8 cellular contexts compared by ENCODE assay signal in genomic region chr19:51571599-51571998, GRCh38. TPM values are rescaled to one million over a fixed set of nuclear protein-coding genes. Genes with fewer than 3 reads are reported as not detected.
A peak's percentile ranks its signal among the peaks of the same experiment; 100 is the strongest.
DNase-seq lines count a peak whose midpoint lies in the region; ATAC-seq and TF ChIP-seq lines count a peak whose summit lies in the region.

No MANE protein-coding gene starts in this region.

- H3K4me1 ChIP-seq in colonic mucosa (peaks cover 9% of the 10 kb centered on the region), muscle layer of duodenum (ENCODE audit: control insufficient read depth in 1 of 2, insufficient read depth in 2 of 2, low read length in 2 of 2) (peaks cover 0 to 16% of the 10 kb centered on the region in 2 donors)

- H3K4me3 ChIP-seq in AG10803 (ENCODE audit: low read length) (peak overlapping the region; percentile 83), colonic mucosa (peak overlapping the region; percentile 63), muscle layer of duodenum (ENCODE audit: low read depth in 1 of 2, low read length in 2 of 2) (peak overlapping the region; percentile 81 to 93)

- TF ChIP-seq CTCF in AG10803 (conservative IDR thresholded peaks at IDR 0.05; ENCODE audit: low read length), result no peak
- TF ChIP-seq CTCF in colonic mucosa (IDR thresholded peaks at IDR 0.05), result no peak

- H3K27me3 ChIP-seq in colonic mucosa (no peaks in the 10 kb centered on the region), muscle layer of duodenum (ENCODE audit: low read depth, low read length) (peaks cover 6% of the 10 kb centered on the region)

- DNase-seq in AG10803 (ENCODE audit: low read depth) (no peak), KBM-7 (peak; percentile 37), colonic mucosa (no peak), SKM-1 (lab: John Stamatoyannopoulos, UW; ENCODE audit: unreplicated experiment) (no peak), UCSD-AML1 (lab: John Stamatoyannopoulos, UW; ENCODE audit: unreplicated experiment) (no peak)

- H3K9me3 ChIP-seq in colonic mucosa (no peaks in the 10 kb centered on the region), muscle layer of duodenum (ENCODE audit: control insufficient read depth in 1 of 2, low read length in 2 of 2) (no peaks in the 10 kb centered on the region)

- peak overlapping the region; percentile 51 to 62 for H3K9ac ChIP-seq in colonic mucosa (ENCODE audit: low read depth in 2 of 2, low read length in 2 of 2)

- intact Hi-C loops in colonic mucosa (cut with DNase I), result no loop called here

- ATAC-seq in HG02870 (IDR thresholded peaks at IDR 0.05; ENCODE audit: unreplicated experiment) (no peak), GM21786 (IDR thresholded peaks at IDR 0.05; ENCODE audit: unreplicated experiment) (no peak)

- in situ Hi-C loops in KBM-7 (cut with MboI; ENCODE audit: low pct_unique_long_range_greater_than_20kb, low sequenced_read_pairs), result no loop called here

- H3K27ac ChIP-seq in colonic mucosa, result no peak overlapping the region
- peak overlapping the region; percentile 70 for H3K27ac ChIP-seq in muscle layer of duodenum (ENCODE audit: low read length)

- H3K36me3 ChIP-seq in colonic mucosa (no peaks in the 10 kb centered on the region), muscle layer of duodenum (ENCODE audit: control insufficient read depth in 1 of 2, insufficient read depth in 2 of 2, low read length in 2 of 2) (peaks cover 10 to 16% of the 10 kb centered on the region in 2 donors)

RNA-seq across cellular contexts. Expression of gene ZNF175, which starts 0.5 kb away (rescaled TPM):
- total RNA-seq in colonic mucosa, result 1 to 10 TPM; 5.7 to 8.1 TPM

RNA-seq across cellular contexts. Expression of gene SIGLEC6, which starts 40.1 kb away (rescaled TPM):
- total RNA-seq in colonic mucosa, result 1 to 10 TPM in 1 of 2 donors, under 1 TPM in 1; 0.98 to 1.9 TPM

RNA-seq across cellular contexts. Expression of gene SIGLEC5, which starts 58.6 kb away (rescaled TPM):
- total RNA-seq in colonic mucosa, result not detected
